Comparison of ENCODE assay signal across 8 cellular contexts in genomic region chr19:37778613-37779138, GRCh38. TPM values are rescaled to one million over a fixed set of nuclear protein-coding genes. Genes with fewer than 3 reads are reported as not detected.
DNase-seq lines count a peak whose midpoint lies in the region; ATAC-seq and TF ChIP-seq lines count a peak whose summit lies in the region.

No MANE protein-coding gene starts in this region.

- DNase-seq in Caco-2 (peak; percentile 37 to 53), hepatic stellate cell (ENCODE audit: low spot score) (peak; percentile 17), skeletal muscle cell (ENCODE audit: low read depth) (no peak), SHP77 treated with DMSO at 0.1 percent for 48 hours (lab: John Stamatoyannopoulos, UW) (no peak)
- DNase-seq in activated CD4-positive, alpha-beta memory T cell treated with anti-CD3 and anti-CD28 coated beads for 36 hours, result no peak
- DNase-seq in stimulated activated CD4-positive, alpha-beta T cell treated with anti-CD3 and anti-CD28 coated beads, Interleukin-2, amount 100 ng/mL, for 24 hours, result no peak

- peaks cover 11% of the 10 kb centered on the region for H3K36me3 Mint-ChIP-seq in Caco-2 (ENCODE audit: insufficient read depth, unreplicated experiment)
- peaks cover 35% of the 10 kb centered on the region for H3K36me3 Mint-ChIP-seq in activated CD4-positive, alpha-beta memory T cell treated with anti-CD3 and anti-CD28 coated beads for 36 hours

- intact Hi-C loops in Caco-2 (cut with micrococcal nuclease; ENCODE audit: unreplicated experiment), result loop anchor here (1.0 to 5.0 kb wide), 4 partner anchors 59 to 406 kb away; partner anchors contain the start of genes ZFP30, ZNF527, ZNF540 and ZNF571
- intact Hi-C loops in activated CD4-positive, alpha-beta memory T cell treated with anti-CD3 and anti-CD28 coated beads for 36 hours (cut with micrococcal nuclease), result loop anchor here (1.0 to 10.0 kb wide), 9 partner anchors 15 to 561 kb away; partner anchors contain the start of genes KCNK6, YIF1B, ZNF383 and ZNF540

- H3K27me3 ChIP-seq in Caco-2 (replicated peaks; ENCODE audit: control insufficient read depth, insufficient read depth, low read length), result no peaks in the 10 kb centered on the region

- H3K36me3 ChIP-seq in Caco-2 (ENCODE audit: control insufficient read depth, insufficient read depth, low read length), result no peaks in the 10 kb centered on the region

- no peak for TF ChIP-seq CTCF in Caco-2 (IDR thresholded peaks at IDR 0.05; ENCODE audit: insufficient read depth in 1 of 2, low read depth in 1 of 2, low read length in 1 of 2, severe bottlenecking in 1 of 2, unreplicated experiment in 1 of 2)

- H3K4me3 ChIP-seq in Caco-2 (ENCODE audit: low read depth, low read length), result peak overlapping the region; percentile 86
- H3K4me3 ChIP-seq in skeletal muscle cell (ENCODE audit: low read depth, low read length), result peak overlapping the region; percentile 87

- H3K9me3 ChIP-seq in Caco-2, result no peaks in the 10 kb centered on the region

- peak overlapping the region; percentile 92 for H3K4me3 Mint-ChIP-seq in Caco-2 (ENCODE audit: unreplicated experiment)
- peak overlapping the region; percentile 93 for H3K4me3 Mint-ChIP-seq in activated CD4-positive, alpha-beta memory T cell treated with anti-CD3 and anti-CD28 coated beads for 36 hours

- H3K4me1 Mint-ChIP-seq in Caco-2 (ENCODE audit: low read depth, unreplicated experiment), result peaks cover 7% of the 10 kb centered on the region
- H3K4me1 Mint-ChIP-seq in activated CD4-positive, alpha-beta memory T cell treated with anti-CD3 and anti-CD28 coated beads for 36 hours (ENCODE audit: low read depth), result peaks cover 31% of the 10 kb centered on the region

- H3K4me1 ChIP-seq in Caco-2, result no peaks in the 10 kb centered on the region

- H3K27me3 Mint-ChIP-seq in Caco-2 (ENCODE audit: insufficient read depth, unreplicated experiment), result no peaks in the 10 kb centered on the region
- H3K27me3 Mint-ChIP-seq in activated CD4-positive, alpha-beta memory T cell treated with anti-CD3 and anti-CD28 coated beads for 36 hours, result no peaks in the 10 kb centered on the region

- H3K9me3 Mint-ChIP-seq in Caco-2 (ENCODE audit: unreplicated experiment), result peaks cover 15% of the 10 kb centered on the region
- peaks cover 22% of the 10 kb centered on the region for H3K9me3 Mint-ChIP-seq in activated CD4-positive, alpha-beta memory T cell treated with anti-CD3 and anti-CD28 coated beads for 36 hours

- ATAC-seq in HG02610 (IDR thresholded peaks at IDR 0.05; ENCODE audit: unreplicated experiment), result peak; percentile 7
- no peak for ATAC-seq in HG03159 (IDR thresholded peaks at IDR 0.05; ENCODE audit: unreplicated experiment)

- CTCF ChIA-PET in Caco-2 (lab: Charles Lee), result no interaction called here
- CTCF ChIA-PET in activated CD4-positive, alpha-beta memory T cell treated with anti-CD3 and anti-CD28 coated beads for 36 hours (lab: Charles Lee), result interaction anchor here (1.0 kb wide), 1 partner anchor 557 kb away, joined by 3 read pairs; the partner anchor contains the start of gene CATSPERG

- BruUV-seq in Caco-2 (replicated peaks; lab: Mats Ljungman, UMichigan), result no TSS peak

- peak overlapping the region; percentile 97 for H3K27ac Mint-ChIP-seq in Caco-2 (ENCODE audit: unreplicated experiment)
- peak overlapping the region; percentile 97 for H3K27ac Mint-ChIP-seq in activated CD4-positive, alpha-beta memory T cell treated with anti-CD3 and anti-CD28 coated beads for 36 hours

- POLR2A ChIA-PET in Caco-2 (lab: Charles Lee), result interaction anchor here (1.5 kb wide), 1 partner anchor 59 kb away, joined by 6 read pairs; the partner anchor contains the start of gene ZNF607
- POLR2A ChIA-PET in activated CD4-positive, alpha-beta memory T cell treated with anti-CD3 and anti-CD28 coated beads for 36 hours (lab: Charles Lee), result interaction anchor here (0.8 to 1.5 kb wide), 5 partner anchors 59 to 928 kb away, joined by 3 to 9 read pairs (median 3); partner anchors contain the start of genes SIPA1L3, ZNF345, ZNF540 and ZNF571

RNA-seq across cellular contexts. Expression of gene ZNF573, which starts 0.7 kb away (rescaled TPM):
- 6.9 and 9.1 TPM in 2 replicates for total RNA-seq in Caco-2 (2022)
- total RNA-seq in activated CD4-positive, alpha-beta memory T cell treated with anti-CD3 and anti-CD28 coated beads for 36 hours, result 1 to 10 TPM; 7.7 to 7.8 TPM

RNA-seq across cellular contexts. Expression of gene ZNF607, which starts 59.1 kb away (rescaled TPM):
- 14.5 and 15.4 TPM in 2 replicates for total RNA-seq in Caco-2 (2022)
- total RNA-seq in activated CD4-positive, alpha-beta memory T cell treated with anti-CD3 and anti-CD28 coated beads for 36 hours, result 1 to 10 TPM; 5.3 to 7.0 TPM

Comparison
In these comparisons a context has a peak if more than half of its experiments do, and no peak if none do; other contexts are left out.
1. DNase-seq: peak in Caco-2 (2 of 2) and hepatic stellate cell (single experiment); none in activated CD4-positive, alpha-beta memory T cell treated with anti-CD3 and anti-CD28 coated beads for 36 hours (single experiment), skeletal muscle cell (single experiment), SHP77 treated with DMSO at 0.1 percent for 48 hours (single experiment) and stimulated activated CD4-positive, alpha-beta T cell treated with anti-CD3 and anti-CD28 coated beads, Interleukin-2, amount 100 ng/mL, for 24 hours (0 of 2).